In genomic region chr5:156834916-156835315, GRCh38 we compare ENCODE assay signal across 31 cellular contexts. TPM values are rescaled to one million over a fixed set of nuclear protein-coding genes. Genes with fewer than 3 reads are reported as not detected.
"Had no signal": no experiment of that assay in that cellular context is flagged by ENCODE, and none has a peak within 500 bp of the region (broad histone marks: within the 10 kb centered on the region; RNA-seq: fewer than 3 reads in every experiment).

No MANE protein-coding gene starts in this region.

- H3K4me2 ChIP-seq: smooth muscle cell had no signal

- ATAC-seq: activated CD4-positive, CD25-positive, alpha-beta regulatory T cell treated with anti-CD3 and anti-CD28 coated beads, Interleukin-2, amount 50 U/mL, for 24 hours; esophagus mucosa; left colon; naive thymus-derived CD4-positive, alpha-beta T cell; stimulated activated memory B cell treated with anti-CD40 and anti-IgM and Interleukin-4, amounts not matched to agents 10 μg/mL and 1 μg/mL and 100 μg/mL, for 72 hours had no signal

- H3K9me3 ChIP-seq: ovary, right atrium auricular region, suprapubic skin, tibial nerve had no signal

- H3K4me3 ChIP-seq: ovary, right atrium auricular region, smooth muscle cell, suprapubic skin, tibial nerve had no signal

- H3K27ac ChIP-seq: ovary, right atrium auricular region, suprapubic skin, tibial nerve, VCaP had no signal

- H3K36me3 ChIP-seq: ovary, right atrium auricular region, suprapubic skin, tibial nerve had no signal

- DNase-seq: activated CD4-positive, alpha-beta T cell treated with anti-CD3 and anti-CD28 coated beads for 48 hours; activated CD4-positive, alpha-beta T cell treated with anti-CD3 and anti-CD28 coated beads, Interleukin-2, amount 50 U/mL, for 48 hours; activated CD8-positive, alpha-beta memory T cell treated with anti-CD3 and anti-CD28 coated beads, Interleukin-2, amount 50 U/mL, for 4 hours; activated gamma-delta T cell treated with Interleukin-2 at 50 U/mL for 16 hours; activated naive CD4-positive, alpha-beta T cell treated with anti-CD3 and anti-CD28 coated beads, Interleukin-2, amount 50 U/mL, for 16 hours; activated T-cell treated with anti-CD3 and anti-CD28 coated beads, Interleukin-2, amount 50 U/mL, for 1 hour; amniotic stem cell; caudate nucleus; endodermal cell; foreskin fibroblast; head of caudate nucleus; hippocampal formation; immature natural killer cell; kidney; left colon; midbrain; naive thymus-derived CD4-positive, alpha-beta T cell; ovary; stimulated activated CD4-positive, alpha-beta T cell treated with anti-CD3 and anti-CD28 coated beads, Interleukin-1b, Interleukin-23, amount 100 ng/mL, for 48 hours; stimulated activated CD4-positive, alpha-beta T cell treated with anti-CD3 and anti-CD28 coated beads, Interleukin-4, amount 100 ng/mL, for 4 hours; stimulated activated CD8-positive, alpha-beta memory T cell treated with anti-CD3 and anti-CD28 coated beads, Interleukin-4, amount 100 ng/mL, for 48 hours; T-helper 9 cell had no signal

- H3K4me1 ChIP-seq: right atrium auricular region, suprapubic skin, tibial nerve had no signal

- H3K27me3 ChIP-seq: ovary, right atrium auricular region, suprapubic skin, tibial nerve had no signal

RNA-seq across cellular contexts. Expression of gene PPP1R2B, which starts 15.2 kb away (rescaled TPM):
- total RNA-seq: endodermal cell, esophagus mucosa, kidney, left colon, liver, ovary, right atrium auricular region, tibial nerve had no signal
